In the genomic region with DNA sequence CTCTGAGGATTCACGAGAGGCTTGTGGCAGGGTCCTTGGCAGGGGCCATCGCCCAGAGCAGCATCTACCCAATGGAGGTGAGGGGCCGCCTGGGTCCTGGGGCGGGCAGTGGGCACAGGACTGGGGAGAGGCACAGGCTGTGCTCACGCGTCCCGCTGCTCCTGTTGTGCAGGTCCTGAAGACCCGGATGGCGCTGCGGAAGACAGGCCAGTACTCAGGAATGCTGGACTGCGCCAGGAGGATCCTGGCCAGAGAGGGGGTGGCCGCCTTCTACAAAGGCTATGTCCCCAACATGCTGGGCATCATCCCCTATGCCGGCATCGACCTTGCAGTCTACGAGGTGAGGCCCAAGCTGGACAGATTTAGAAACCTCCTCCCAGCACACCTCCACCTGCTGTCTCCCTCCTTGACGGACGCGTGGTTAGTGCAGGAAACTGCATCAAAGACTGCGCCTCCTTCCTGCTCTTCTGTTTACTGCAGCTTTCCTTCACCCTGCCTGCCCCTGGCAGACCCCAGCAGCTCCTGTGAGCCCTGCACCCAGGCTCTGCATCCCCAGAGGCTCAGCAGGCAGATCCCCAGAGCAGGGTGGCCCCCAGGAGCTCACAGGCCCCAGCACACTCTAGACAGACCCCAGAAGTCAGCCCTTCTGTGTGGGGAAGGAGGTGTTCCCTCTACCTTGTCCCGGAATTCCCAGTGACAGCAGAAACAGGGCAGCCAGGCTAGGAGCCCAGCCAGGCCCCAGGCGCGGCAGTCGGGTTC, we compare ENCODE assay signal across 2 cellular contexts.
TF ChIP-seq lines count a peak whose summit lies in the region.

No MANE protein-coding gene starts in this region.

TF ChIP-seq in HCT116, 20 proteins besides CTCF, POLR2A, EP300 and RAD21:
- TF ChIP-seq, protein P1, sequence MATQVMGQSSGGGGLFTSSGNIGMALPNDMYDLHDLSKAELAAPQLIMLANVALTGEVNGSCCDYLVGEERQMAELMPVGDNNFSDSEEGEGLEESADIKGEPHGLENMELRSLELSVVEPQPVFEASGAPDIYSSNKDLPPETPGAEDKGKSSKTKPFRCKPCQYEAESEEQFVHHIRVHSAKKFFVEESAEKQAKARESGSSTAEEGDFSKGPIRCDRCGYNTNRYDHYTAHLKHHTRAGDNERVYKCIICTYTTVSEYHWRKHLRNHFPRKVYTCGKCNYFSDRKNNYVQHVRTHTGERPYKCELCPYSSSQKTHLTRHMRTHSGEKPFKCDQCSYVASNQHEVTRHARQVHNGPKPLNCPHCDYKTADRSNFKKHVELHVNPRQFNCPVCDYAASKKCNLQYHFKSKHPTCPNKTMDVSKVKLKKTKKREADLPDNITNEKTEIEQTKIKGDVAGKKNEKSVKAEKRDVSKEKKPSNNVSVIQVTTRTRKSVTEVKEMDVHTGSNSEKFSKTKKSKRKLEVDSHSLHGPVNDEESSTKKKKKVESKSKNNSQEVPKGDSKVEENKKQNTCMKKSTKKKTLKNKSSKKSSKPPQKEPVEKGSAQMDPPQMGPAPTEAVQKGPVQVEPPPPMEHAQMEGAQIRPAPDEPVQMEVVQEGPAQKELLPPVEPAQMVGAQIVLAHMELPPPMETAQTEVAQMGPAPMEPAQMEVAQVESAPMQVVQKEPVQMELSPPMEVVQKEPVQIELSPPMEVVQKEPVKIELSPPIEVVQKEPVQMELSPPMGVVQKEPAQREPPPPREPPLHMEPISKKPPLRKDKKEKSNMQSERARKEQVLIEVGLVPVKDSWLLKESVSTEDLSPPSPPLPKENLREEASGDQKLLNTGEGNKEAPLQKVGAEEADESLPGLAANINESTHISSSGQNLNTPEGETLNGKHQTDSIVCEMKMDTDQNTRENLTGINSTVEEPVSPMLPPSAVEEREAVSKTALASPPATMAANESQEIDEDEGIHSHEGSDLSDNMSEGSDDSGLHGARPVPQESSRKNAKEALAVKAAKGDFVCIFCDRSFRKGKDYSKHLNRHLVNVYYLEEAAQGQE (IDR thresholded peaks at IDR 0.05; ENCODE audit: low read depth) = no peak
- TF ChIP-seq SIN3A (IDR thresholded peaks at IDR 0.05; ENCODE audit: low read depth) = no peak
- TF ChIP-seq ELF1 (IDR thresholded peaks at IDR 0.05; ENCODE audit: borderline replicate concordance, low read depth) = no peak
- TF ChIP-seq YY1 (IDR thresholded peaks at IDR 0.05; ENCODE audit: extremely low read depth, insufficient replicate concordance, low read depth, low read length) = no peak
- TF ChIP-seq JUND (IDR thresholded peaks at IDR 0.05) = no peak
- TF ChIP-seq EZH2 (IDR thresholded peaks at IDR 0.05) = no peak
- no peak for TF ChIP-seq ZNF274 (IDR thresholded peaks at IDR 0.05; ENCODE audit: low read depth, low read length)
- TF ChIP-seq SRF (IDR thresholded peaks at IDR 0.05; ENCODE audit: low read depth) = no peak
- TF ChIP-seq TCF7L2 (IDR thresholded peaks at IDR 0.05; ENCODE audit: borderline replicate concordance, extremely low read depth, insufficient read depth, insufficient read length) = no peak
- no peak for TF ChIP-seq ZFX (IDR thresholded peaks at IDR 0.05)
- no peak for TF ChIP-seq SP1 (IDR thresholded peaks at IDR 0.05; ENCODE audit: low read depth)
- TF ChIP-seq EGR1 (IDR thresholded peaks at IDR 0.05; ENCODE audit: low read depth) = no peak

TF ChIP-seq in GM12878, 131 proteins besides CTCF, POLR2A, EP300 and RAD21:
- TF ChIP-seq, protein P2, sequence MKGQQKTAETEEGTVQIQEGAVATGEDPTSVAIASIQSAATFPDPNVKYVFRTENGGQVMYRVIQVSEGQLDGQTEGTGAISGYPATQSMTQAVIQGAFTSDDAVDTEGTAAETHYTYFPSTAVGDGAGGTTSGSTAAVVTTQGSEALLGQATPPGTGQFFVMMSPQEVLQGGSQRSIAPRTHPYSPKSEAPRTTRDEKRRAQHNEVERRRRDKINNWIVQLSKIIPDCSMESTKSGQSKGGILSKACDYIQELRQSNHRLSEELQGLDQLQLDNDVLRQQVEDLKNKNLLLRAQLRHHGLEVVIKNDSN (IDR thresholded peaks at IDR 0.05; ENCODE audit: borderline replicate concordance, extremely low read length, insufficient read depth, low read depth, low read length) = no peak
- no peak for TF ChIP-seq BCL11A (IDR thresholded peaks at IDR 0.05; ENCODE audit: low read depth, low read length)
- TF ChIP-seq, protein P3, sequence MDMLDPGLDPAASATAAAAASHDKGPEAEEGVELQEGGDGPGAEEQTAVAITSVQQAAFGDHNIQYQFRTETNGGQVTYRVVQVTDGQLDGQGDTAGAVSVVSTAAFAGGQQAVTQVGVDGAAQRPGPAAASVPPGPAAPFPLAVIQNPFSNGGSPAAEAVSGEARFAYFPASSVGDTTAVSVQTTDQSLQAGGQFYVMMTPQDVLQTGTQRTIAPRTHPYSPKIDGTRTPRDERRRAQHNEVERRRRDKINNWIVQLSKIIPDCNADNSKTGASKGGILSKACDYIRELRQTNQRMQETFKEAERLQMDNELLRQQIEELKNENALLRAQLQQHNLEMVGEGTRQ (IDR thresholded peaks at IDR 0.05; ENCODE audit: borderline replicate concordance, low read depth, low read length) = no peak
- TF ChIP-seq, protein P4, sequence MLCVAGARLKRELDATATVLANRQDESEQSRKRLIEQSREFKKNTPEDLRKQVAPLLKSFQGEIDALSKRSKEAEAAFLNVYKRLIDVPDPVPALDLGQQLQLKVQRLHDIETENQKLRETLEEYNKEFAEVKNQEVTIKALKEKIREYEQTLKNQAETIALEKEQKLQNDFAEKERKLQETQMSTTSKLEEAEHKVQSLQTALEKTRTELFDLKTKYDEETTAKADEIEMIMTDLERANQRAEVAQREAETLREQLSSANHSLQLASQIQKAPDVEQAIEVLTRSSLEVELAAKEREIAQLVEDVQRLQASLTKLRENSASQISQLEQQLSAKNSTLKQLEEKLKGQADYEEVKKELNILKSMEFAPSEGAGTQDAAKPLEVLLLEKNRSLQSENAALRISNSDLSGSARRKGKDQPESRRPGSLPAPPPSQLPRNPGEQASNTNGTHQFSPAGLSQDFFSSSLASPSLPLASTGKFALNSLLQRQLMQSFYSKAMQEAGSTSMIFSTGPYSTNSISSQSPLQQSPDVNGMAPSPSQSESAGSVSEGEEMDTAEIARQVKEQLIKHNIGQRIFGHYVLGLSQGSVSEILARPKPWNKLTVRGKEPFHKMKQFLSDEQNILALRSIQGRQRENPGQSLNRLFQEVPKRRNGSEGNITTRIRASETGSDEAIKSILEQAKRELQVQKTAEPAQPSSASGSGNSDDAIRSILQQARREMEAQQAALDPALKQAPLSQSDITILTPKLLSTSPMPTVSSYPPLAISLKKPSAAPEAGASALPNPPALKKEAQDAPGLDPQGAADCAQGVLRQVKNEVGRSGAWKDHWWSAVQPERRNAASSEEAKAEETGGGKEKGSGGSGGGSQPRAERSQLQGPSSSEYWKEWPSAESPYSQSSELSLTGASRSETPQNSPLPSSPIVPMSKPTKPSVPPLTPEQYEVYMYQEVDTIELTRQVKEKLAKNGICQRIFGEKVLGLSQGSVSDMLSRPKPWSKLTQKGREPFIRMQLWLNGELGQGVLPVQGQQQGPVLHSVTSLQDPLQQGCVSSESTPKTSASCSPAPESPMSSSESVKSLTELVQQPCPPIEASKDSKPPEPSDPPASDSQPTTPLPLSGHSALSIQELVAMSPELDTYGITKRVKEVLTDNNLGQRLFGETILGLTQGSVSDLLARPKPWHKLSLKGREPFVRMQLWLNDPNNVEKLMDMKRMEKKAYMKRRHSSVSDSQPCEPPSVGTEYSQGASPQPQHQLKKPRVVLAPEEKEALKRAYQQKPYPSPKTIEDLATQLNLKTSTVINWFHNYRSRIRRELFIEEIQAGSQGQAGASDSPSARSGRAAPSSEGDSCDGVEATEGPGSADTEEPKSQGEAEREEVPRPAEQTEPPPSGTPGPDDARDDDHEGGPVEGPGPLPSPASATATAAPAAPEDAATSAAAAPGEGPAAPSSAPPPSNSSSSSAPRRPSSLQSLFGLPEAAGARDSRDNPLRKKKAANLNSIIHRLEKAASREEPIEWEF (IDR thresholded peaks at IDR 0.05; ENCODE audit: insufficient replicate concordance, low read depth, low read length) = no peak
TF ChIP-seq in GM12878: peak in this region for 0.
